8 cellular contexts compared by ENCODE assay signal in genomic region chr19:18006895-18007604, GRCh38.
DNase-seq lines count a peak whose midpoint lies in the region; ATAC-seq, FAIRE-seq and TF ChIP-seq lines count a peak whose summit lies in the region.

No MANE protein-coding gene starts in this region.

- peaks cover 6% of the 10 kb centered on the region for H3K9me3 Mint-ChIP-seq in nephron progenitor cell
- no peaks in the 10 kb centered on the region for H3K9me3 Mint-ChIP-seq in stimulated activated naive CD8-positive, alpha-beta T cell treated with anti-CD3 and anti-CD28 coated beads, Interleukin-15, Interleukin-2, amounts not matched to agents 100 ng/mL and 50 ng/mL, for 24 hours

- peaks cover 31% of the 10 kb centered on the region for H3K27me3 Mint-ChIP-seq in nephron progenitor cell (ENCODE audit: low read depth, poor library complexity)
- H3K27me3 Mint-ChIP-seq in stimulated activated naive CD8-positive, alpha-beta T cell treated with anti-CD3 and anti-CD28 coated beads, Interleukin-15, Interleukin-2, amounts not matched to agents 100 ng/mL and 50 ng/mL, for 24 hours = no peaks in the 10 kb centered on the region

- peaks cover 5% of the 10 kb centered on the region for H3K36me3 Mint-ChIP-seq in nephron progenitor cell (ENCODE audit: low read depth)
- peaks cover 18% of the 10 kb centered on the region for H3K36me3 Mint-ChIP-seq in stimulated activated naive CD8-positive, alpha-beta T cell treated with anti-CD3 and anti-CD28 coated beads, Interleukin-15, Interleukin-2, amounts not matched to agents 100 ng/mL and 50 ng/mL, for 24 hours (ENCODE audit: low read depth)

- TF ChIP-seq CTCF in nephron progenitor cell (IDR thresholded peaks at IDR 0.05) = peak; percentile 97

- FAIRE-seq in HTR-8/SVneo (lab: Jason Lieb, UNC) = peak; percentile 93

- H3K4me3 Mint-ChIP-seq in nephron progenitor cell = peak overlapping the region; percentile 85
- peak overlapping the region; percentile 87 for H3K4me3 Mint-ChIP-seq in stimulated activated naive CD8-positive, alpha-beta T cell treated with anti-CD3 and anti-CD28 coated beads, Interleukin-15, Interleukin-2, amounts not matched to agents 100 ng/mL and 50 ng/mL, for 24 hours

- no peak overlapping the region for H3K27ac Mint-ChIP-seq in nephron progenitor cell
- peak overlapping the region; percentile 91 for H3K27ac Mint-ChIP-seq in stimulated activated naive CD8-positive, alpha-beta T cell treated with anti-CD3 and anti-CD28 coated beads, Interleukin-15, Interleukin-2, amounts not matched to agents 100 ng/mL and 50 ng/mL, for 24 hours

- peak; percentile 66 for ATAC-seq in GM18867 (IDR thresholded peaks at IDR 0.05; ENCODE audit: unreplicated experiment)

- peak; percentile 86 for DNase-seq in AG08395 (ENCODE audit: low spot score)
- peak; percentile 91 for DNase-seq in HTR-8/SVneo (ENCODE audit: insufficient read length, low spot score)
- DNase-seq in RKO (ENCODE audit: low spot score) = peak; percentile 72
- peak; percentile 73 for DNase-seq in activated effector memory CD4-positive, alpha-beta T cell treated with Interleukin-2 at 50 U/mL for 16 hours
- DNase-seq in fibroblast of the conjunctiva (ENCODE audit: low read depth) = peak; percentile 43
- peak; percentile 87 for DNase-seq in nephron progenitor cell

- H3K4me1 Mint-ChIP-seq in nephron progenitor cell = peaks cover 7% of the 10 kb centered on the region
- H3K4me1 Mint-ChIP-seq in stimulated activated naive CD8-positive, alpha-beta T cell treated with anti-CD3 and anti-CD28 coated beads, Interleukin-15, Interleukin-2, amounts not matched to agents 100 ng/mL and 50 ng/mL, for 24 hours (ENCODE audit: low read depth) = peaks cover 42% of the 10 kb centered on the region

Comparison
In these comparisons a context has a peak if more than half of its experiments do, and no peak if none do; other contexts are left out.
1. Peak in every context shown above with its lines: DNase-seq and ATAC-seq.